15 cellular contexts compared by ENCODE assay signal in the genomic region with DNA sequence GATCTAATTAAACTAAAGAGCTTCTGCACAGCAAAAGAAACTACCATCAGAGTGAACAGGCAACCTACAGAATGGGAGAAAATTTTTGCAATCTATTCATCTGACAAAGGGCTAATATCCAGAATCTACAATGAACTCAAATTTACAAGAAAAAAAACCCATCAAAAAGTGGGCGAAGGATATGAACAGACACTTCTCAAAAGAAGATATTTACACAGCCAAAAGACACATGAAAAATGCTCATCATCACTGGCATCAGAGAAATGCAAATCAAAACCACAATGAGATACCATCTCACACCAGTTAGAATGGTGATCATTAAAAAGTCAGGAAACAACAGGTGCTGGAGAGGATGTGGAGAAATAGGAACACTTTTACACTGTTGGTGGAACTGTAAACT. TPM values are rescaled to one million over a fixed set of nuclear protein-coding genes. Genes with fewer than 3 reads are reported as not detected.
"Had no signal": no experiment of that assay in that cellular context is flagged by ENCODE, and none has a peak within 500 bp of the region (broad histone marks: within the 10 kb centered on the region; RNA-seq: fewer than 3 reads in every experiment).

No MANE protein-coding gene starts in this region.

RNA-seq across cellular contexts. Expression of gene CSF2, which starts 34.9 kb away (rescaled TPM):
- total RNA-seq: ascending aorta, breast epithelium, cardiac muscle cell, endothelial cell of umbilical vein, esophagus squamous epithelium, heart right ventricle, hepatocyte, WTC11 had no signal

RNA-seq across cellular contexts. Expression of gene IL3, which starts 48.0 kb away (rescaled TPM):
- total RNA-seq: activated CD8-positive, alpha-beta T cell treated with anti-CD3 and anti-CD28 coated beads, Interleukin-2, amount 10 ng/mL, durations not matched to agents 7 days and 5 days; ascending aorta; breast epithelium; cardiac muscle cell; dermis microvascular lymphatic vessel endothelial cell; endothelial cell of umbilical vein; esophagus squamous epithelium; fibroblast of lung; fibroblast of villous mesenchyme; gastroesophageal sphincter; glomerular endothelial cell; heart right ventricle; T-cell; WTC11 had no signal
